Comparison of ENCODE assay signal across 17 cellular contexts in the genomic region with DNA sequence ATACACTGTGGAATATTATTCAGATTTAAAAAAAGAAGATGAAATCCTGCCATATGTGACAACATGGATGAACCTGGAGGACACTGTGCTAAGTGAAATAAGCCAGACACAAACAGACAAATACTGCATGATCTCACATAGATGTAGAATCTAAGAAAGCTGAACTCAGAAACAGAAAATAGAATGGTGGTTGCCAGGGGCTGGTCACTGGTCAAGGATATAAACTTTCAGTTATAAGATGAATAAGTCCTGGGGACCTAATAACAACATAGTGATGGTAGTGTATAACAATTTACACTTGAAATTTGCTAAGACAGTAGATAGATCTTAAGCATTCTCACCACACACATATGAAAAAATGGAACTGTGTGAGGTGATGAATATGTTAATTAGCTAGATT.
"Had no signal": no experiment of that assay in that cellular context is flagged by ENCODE, and none has a peak within 500 bp of the region (broad histone marks: within the 10 kb centered on the region; RNA-seq: fewer than 3 reads in every experiment).

No MANE protein-coding gene starts in this region.

- ATAC-seq: naive thymus-derived CD8-positive, alpha-beta T cell; psoas muscle; right lobe of liver had no signal

- H3K36me3 ChIP-seq: neutrophil, right lobe of liver, suprapubic skin, thyroid gland had no signal

- H3K27ac ChIP-seq: dorsolateral prefrontal cortex, hepatocyte, neutrophil, psoas muscle, right lobe of liver, suprapubic skin, thyroid gland had no signal

- H3K4me3 ChIP-seq: dorsolateral prefrontal cortex, hepatocyte, psoas muscle, right lobe of liver, suprapubic skin, thyroid gland had no signal

- H3K4me2 ChIP-seq: hepatocyte had no signal

- DNase-seq: cortex of kidney; dorsolateral prefrontal cortex; effector CD8-positive, alpha-beta T cell; foreskin melanocyte; head of caudate nucleus; kidney glomerular epithelial cell; mammary epithelial cell; naive thymus-derived CD8-positive, alpha-beta T cell; psoas muscle; retina; right lobe of liver; stimulated activated CD4-positive, alpha-beta T cell treated with anti-CD3 and anti-CD28 coated beads, Interleukin-4, amount 100 ng/mL, for 24 hours; stimulated activated naive CD4-positive, alpha-beta T cell; thyroid gland had no signal

- H3K27me3 ChIP-seq: dorsolateral prefrontal cortex, hepatocyte, neutrophil, right lobe of liver, suprapubic skin, thyroid gland had no signal

- H3K79me2 ChIP-seq: hepatocyte had no signal

- H3K4me1 ChIP-seq: psoas muscle, suprapubic skin, thyroid gland had no signal

- H2AFZ ChIP-seq: hepatocyte had no signal
